ENCODE assay signal across 12 cellular contexts in genomic region chr7:105975770-105976428, GRCh38. TPM values are rescaled to one million over a fixed set of nuclear protein-coding genes. Genes with fewer than 3 reads are reported as not detected.
DNase-seq lines count a peak whose midpoint lies in the region; ATAC-seq and TF ChIP-seq lines count a peak whose summit lies in the region.
"Had no signal": no experiment of that assay in that cellular context is flagged by ENCODE, and none has a peak within 500 bp of the region (broad histone marks: within the 10 kb centered on the region; RNA-seq: fewer than 3 reads in every experiment).

No MANE protein-coding gene starts in this region.

- H3K36me3 Mint-ChIP-seq in activated CD8-positive, alpha-beta memory T cell treated with anti-CD3 and anti-CD28 coated beads, Interleukin-2, amount 10 ng/mL, durations not matched to agents 7 days and 5 days: no peaks in the 10 kb centered on the region
- H3K36me3 Mint-ChIP-seq in effector memory CD8-positive, alpha-beta T cell (ENCODE audit: insufficient read depth): no peaks in the 10 kb centered on the region
- H3K36me3 Mint-ChIP-seq: IgD-negative memory B cell had no signal

- POLR2A ChIA-PET in RWPE1 (lab: Yijun Ruan, JAX; ENCODE audit: low non-redundant PET): no interaction called here

- TF ChIP-seq CTCF in RWPE1 (conservative IDR thresholded peaks at IDR 0.05; ENCODE audit: low read depth) (no peak), foreskin fibroblast (IDR thresholded peaks at IDR 0.05; ENCODE audit: low read depth, low read length) (no peak)

- no peak overlapping the region for H3K27ac Mint-ChIP-seq in activated CD8-positive, alpha-beta memory T cell treated with anti-CD3 and anti-CD28 coated beads, Interleukin-2, amount 10 ng/mL, durations not matched to agents 7 days and 5 days
- no peak overlapping the region for H3K27ac Mint-ChIP-seq in effector memory CD8-positive, alpha-beta T cell
- H3K27ac Mint-ChIP-seq: IgD-negative memory B cell had no signal

- H3K9me3 Mint-ChIP-seq in activated CD8-positive, alpha-beta memory T cell treated with anti-CD3 and anti-CD28 coated beads, Interleukin-2, amount 10 ng/mL, durations not matched to agents 7 days and 5 days (ENCODE audit: low read depth): no peaks in the 10 kb centered on the region
- no peaks in the 10 kb centered on the region for H3K9me3 Mint-ChIP-seq in effector memory CD8-positive, alpha-beta T cell

- H3K27me3 Mint-ChIP-seq in activated CD8-positive, alpha-beta memory T cell treated with anti-CD3 and anti-CD28 coated beads, Interleukin-2, amount 10 ng/mL, durations not matched to agents 7 days and 5 days: peaks cover 14% of the 10 kb centered on the region
- H3K27me3 Mint-ChIP-seq in effector memory CD8-positive, alpha-beta T cell: peaks cover 0 to 13% of the 10 kb centered on the region in 2 donors

- intact Hi-C loops in Right ventricle myocardium superior (cut with DNase I): no loop called here

- H3K4me3 Mint-ChIP-seq in activated CD8-positive, alpha-beta memory T cell treated with anti-CD3 and anti-CD28 coated beads, Interleukin-2, amount 10 ng/mL, durations not matched to agents 7 days and 5 days: no peak overlapping the region
- no peak overlapping the region for H3K4me3 Mint-ChIP-seq in effector memory CD8-positive, alpha-beta T cell
- H3K4me3 Mint-ChIP-seq: IgD-negative memory B cell had no signal

- CTCF ChIA-PET in activated CD8-positive, alpha-beta memory T cell treated with anti-CD3 and anti-CD28 coated beads, Interleukin-2, amount 10 ng/mL, durations not matched to agents 7 days and 5 days (lab: Charles Lee): interaction anchor here (0.5 to 1.0 kb wide), 2 partner anchors 105 to 215 kb away, joined by 3 read pairs; no protein-coding TSS in a partner anchor
- CTCF ChIA-PET in RWPE1 (lab: Yijun Ruan, JAX): interaction anchor here (1.0 kb wide), 1 partner anchor 211 kb away, joined by 4 read pairs; no protein-coding TSS in a partner anchor

- ATAC-seq in activated CD8-positive, alpha-beta memory T cell treated with anti-CD3 and anti-CD28 coated beads, Interleukin-2, amount 10 ng/mL, durations not matched to agents 7 days and 5 days: no peak
- ATAC-seq in Right ventricle myocardium superior (ENCODE audit: poor library complexity): no peak
- ATAC-seq in effector memory CD8-positive, alpha-beta T cell (replicated peaks): no peak

- peak; percentile 25 for DNase-seq in activated CD8-positive, alpha-beta memory T cell treated with anti-CD3 and anti-CD28 coated beads, Interleukin-2, amount 50 U/mL, for 48 hours
- no peak for DNase-seq in activated CD8-positive, alpha-beta memory T cell treated with anti-CD3 and anti-CD28 coated beads, Interleukin-2, amount 10 ng/mL, durations not matched to agents 7 days and 5 days
- DNase-seq in RWPE1 (ENCODE audit: low spot score) (peak; percentile 15), foreskin fibroblast (peak; percentile 13), dedifferentiated amniotic fluid mesenchymal stem cell (ENCODE audit: extremely low spot score) (no peak), Right ventricle myocardium superior (no peak)
- no peak for DNase-seq in stimulated activated CD4-positive, alpha-beta T cell treated with anti-CD3 and anti-CD28 coated beads, Interleukin-2, amount 100 ng/mL, for 48 hours
- no peak for DNase-seq in effector memory CD8-positive, alpha-beta T cell
- DNase-seq: cortex of kidney, ovary had no signal

- H3K4me3 ChIP-seq in foreskin fibroblast (ENCODE audit: low read depth in 1 of 2, low read length in 2 of 2): no peak overlapping the region
- H3K4me3 ChIP-seq: ovary, thoracic aorta had no signal

- no peaks in the 10 kb centered on the region for H3K4me1 Mint-ChIP-seq in activated CD8-positive, alpha-beta memory T cell treated with anti-CD3 and anti-CD28 coated beads, Interleukin-2, amount 10 ng/mL, durations not matched to agents 7 days and 5 days
- H3K4me1 Mint-ChIP-seq in effector memory CD8-positive, alpha-beta T cell (ENCODE audit: low read depth in 2 of 2): no peaks in the 10 kb centered on the region
- H3K4me1 Mint-ChIP-seq: IgD-negative memory B cell had no signal

- H3K27ac ChIP-seq in RWPE1: no peak overlapping the region
- H3K27ac ChIP-seq: ovary, thoracic aorta had no signal

RNA-seq across cellular contexts. Expression of gene CDHR3, which starts 12.8 kb away (rescaled TPM):
- under 1 TPM; 0.30 to 0.58 TPM for total RNA-seq in activated CD8-positive, alpha-beta memory T cell treated with anti-CD3 and anti-CD28 coated beads, Interleukin-2, amount 10 ng/mL, durations not matched to agents 7 days and 5 days
- total RNA-seq in Right ventricle myocardium superior: 12.4 TPM

Comparison
In these comparisons a context has a peak if more than half of its experiments do, and no peak if none do; other contexts are left out.
1. DNase-seq: peak in activated CD8-positive, alpha-beta memory T cell treated with anti-CD3 and anti-CD28 coated beads, Interleukin-2, amount 50 U/mL, for 48 hours (single experiment), RWPE1 (single experiment) and foreskin fibroblast (2 of 2); none in activated CD8-positive, alpha-beta memory T cell treated with anti-CD3 and anti-CD28 coated beads, Interleukin-2, amount 10 ng/mL, durations not matched to agents 7 days and 5 days (single experiment), dedifferentiated amniotic fluid mesenchymal stem cell (single experiment), stimulated activated CD4-positive, alpha-beta T cell treated with anti-CD3 and anti-CD28 coated beads, Interleukin-2, amount 100 ng/mL, for 48 hours (0 of 2), Right ventricle myocardium superior (single experiment) and effector memory CD8-positive, alpha-beta T cell (0 of 3).